In the genomic region with DNA sequence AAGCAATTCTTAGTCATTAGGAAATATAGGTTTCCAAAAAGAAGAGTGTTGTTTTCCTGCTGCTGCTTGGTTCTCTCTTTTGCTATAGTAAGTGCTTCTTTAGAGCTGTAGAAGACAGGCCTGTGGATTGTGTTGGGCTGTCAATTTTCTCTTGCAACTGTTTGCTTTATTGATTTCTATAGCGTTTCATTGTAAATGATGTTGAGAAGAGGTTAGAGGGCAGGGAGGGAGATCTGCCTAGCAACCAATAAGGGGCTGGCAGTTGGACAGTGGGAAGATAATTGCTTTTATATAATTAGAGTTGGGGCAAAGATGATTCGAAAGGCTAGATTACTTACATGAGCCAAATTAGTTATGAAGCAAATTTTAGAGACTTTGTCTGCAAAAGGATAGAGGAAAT, we compare ENCODE assay signal across 3 cellular contexts.
TF ChIP-seq lines count a peak whose summit lies in the region.

No MANE protein-coding gene starts in this region.

TF ChIP-seq in A549, 52 proteins besides CTCF, POLR2A, EP300 and RAD21:
- TF ChIP-seq KDM5A (IDR thresholded peaks at IDR 0.05): no peak
- no peak for TF ChIP-seq RARB (CRISPR knock-in tag; IDR thresholded peaks at IDR 0.05)
- TF ChIP-seq RFX5 (IDR thresholded peaks at IDR 0.05): 0 out of 2 replicates have a peak, but pooled peaks have one; percentile 39

TF ChIP-seq in HEK293T, 16 proteins besides CTCF, POLR2A, EP300 and RAD21:
- TF ChIP-seq FOXM1 (IDR thresholded peaks at IDR 0.05; ENCODE audit: borderline replicate concordance): no peak
- TF ChIP-seq, protein P1, sequence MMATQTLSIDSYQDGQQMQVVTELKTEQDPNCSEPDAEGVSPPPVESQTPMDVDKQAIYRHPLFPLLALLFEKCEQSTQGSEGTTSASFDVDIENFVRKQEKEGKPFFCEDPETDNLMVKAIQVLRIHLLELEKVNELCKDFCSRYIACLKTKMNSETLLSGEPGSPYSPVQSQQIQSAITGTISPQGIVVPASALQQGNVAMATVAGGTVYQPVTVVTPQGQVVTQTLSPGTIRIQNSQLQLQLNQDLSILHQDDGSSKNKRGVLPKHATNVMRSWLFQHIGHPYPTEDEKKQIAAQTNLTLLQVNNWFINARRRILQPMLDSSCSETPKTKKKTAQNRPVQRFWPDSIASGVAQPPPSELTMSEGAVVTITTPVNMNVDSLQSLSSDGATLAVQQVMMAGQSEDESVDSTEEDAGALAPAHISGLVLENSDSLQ (IDR thresholded peaks at IDR 0.05): peak; percentile 38; the same call in 1 of the 2 replicates

TF ChIP-seq in H1, 55 proteins besides CTCF, POLR2A, EP300 and RAD21:
- TF ChIP-seq TAF1 (IDR thresholded peaks at IDR 0.05; ENCODE audit: low read depth, low read length) (no peak), RFX5 (IDR thresholded peaks at IDR 0.05; ENCODE audit: borderline replicate concordance, low read depth, low read length) (peak; percentile 81)
TF ChIP-seq in H1: peak in this region for 1.
